ENCODE assay signal across 16 cellular contexts in genomic region chr10:112634096-112634830, GRCh38.
DNase-seq lines count a peak whose midpoint lies in the region; ATAC-seq and TF ChIP-seq lines count a peak whose summit lies in the region.
"Had no signal": no experiment of that assay in that cellular context is flagged by ENCODE, and none has a peak within 500 bp of the region (broad histone marks: within the 10 kb centered on the region; RNA-seq: fewer than 3 reads in every experiment).

No MANE protein-coding gene starts in this region.

- H3K27me3 Mint-ChIP-seq in neural crest cell (ENCODE audit: low read depth): no peaks in the 10 kb centered on the region
- H3K27me3 Mint-ChIP-seq: activated naive CD8-positive, alpha-beta T cell treated with anti-CD3 and anti-CD28 coated beads, Interleukin-2, amount 50 U/mL, for 24 hours; memory B cell had no signal

- intact Hi-C loops in ascending aorta (cut with DNase I): no loop called here

- H3K9me3 Mint-ChIP-seq in neural crest cell: no peaks in the 10 kb centered on the region
- H3K9me3 Mint-ChIP-seq: activated naive CD8-positive, alpha-beta T cell treated with anti-CD3 and anti-CD28 coated beads, Interleukin-2, amount 50 U/mL, for 24 hours; immature natural killer cell; memory B cell had no signal

- peak overlapping the region; percentile 21 for H3K27ac Mint-ChIP-seq in neural crest cell (ENCODE audit: unreplicated experiment)
- H3K27ac Mint-ChIP-seq: activated CD8-positive, alpha-beta T cell treated with anti-CD3 and anti-CD28 coated beads, Interleukin-2, amount 10 ng/mL, durations not matched to agents 7 days and 5 days; activated naive CD8-positive, alpha-beta T cell treated with anti-CD3 and anti-CD28 coated beads, Interleukin-2, amount 50 U/mL, for 24 hours; memory B cell had no signal

- H3K36me3 Mint-ChIP-seq in neural crest cell (ENCODE audit: low read depth): no peaks in the 10 kb centered on the region

- H3K4me1 Mint-ChIP-seq in neural crest cell: peaks cover 62% of the 10 kb centered on the region
- H3K4me1 Mint-ChIP-seq: activated naive CD8-positive, alpha-beta T cell treated with anti-CD3 and anti-CD28 coated beads, Interleukin-2, amount 50 U/mL, for 24 hours; immature natural killer cell; memory B cell had no signal

- H3K4me3 Mint-ChIP-seq in neural crest cell: no peak overlapping the region
- H3K4me3 Mint-ChIP-seq: activated CD8-positive, alpha-beta T cell treated with anti-CD3 and anti-CD28 coated beads, Interleukin-2, amount 10 ng/mL, durations not matched to agents 7 days and 5 days; activated naive CD8-positive, alpha-beta T cell treated with anti-CD3 and anti-CD28 coated beads, Interleukin-2, amount 50 U/mL, for 24 hours; immature natural killer cell; memory B cell had no signal

- H3K4me3 ChIP-seq in RWPE2 (ENCODE audit: severe bottlenecking) (no peak overlapping the region), epithelial cell of esophagus (ENCODE audit: low read length) (no peak overlapping the region), ascending aorta (no peak overlapping the region)

- DNase-seq in ELR (ENCODE audit: low read depth) (peak; percentile 52), RWPE2 (ENCODE audit: low spot score) (no peak), epithelial cell of esophagus (ENCODE audit: low read depth) (peak; percentile 30), neural crest cell (ENCODE audit: low read depth, low spot score) (no peak), NCI-H774 (lab: John Stamatoyannopoulos, UW) (no peak), HT-29 (ENCODE audit: low spot score) (no peak), T-helper 1 cell (no peak), ascending aorta (ENCODE audit: low spot score in 2 of 2) (no peak)
- DNase-seq: activated CD8-positive, alpha-beta T cell treated with anti-CD3 and anti-CD28 coated beads, Interleukin-2, amount 10 ng/mL, durations not matched to agents 7 days and 5 days; activated naive CD8-positive, alpha-beta T cell treated with anti-CD3 and anti-CD28 coated beads, Interleukin-2, amount 50 U/mL, for 24 hours; cerebellar nuclear complex; immature natural killer cell; NCI-H1048; NCI-H2107 had no signal

- no peak for TF ChIP-seq CTCF in RWPE2 (IDR thresholded peaks at IDR 0.05; ENCODE audit: poor library complexity, severe bottlenecking)
- no peak for TF ChIP-seq CTCF in epithelial cell of esophagus (IDR thresholded peaks at IDR 0.05; ENCODE audit: insufficient read depth, low read depth, low read length, missing control alignments)
- TF ChIP-seq CTCF in neural crest cell (conservative IDR thresholded peaks at IDR 0.05): no peak
- TF ChIP-seq CTCF in ascending aorta (IDR thresholded peaks at IDR 0.05): no peak

- H3K36me3 ChIP-seq in RWPE2 (ENCODE audit: low read depth) (no peaks in the 10 kb centered on the region), ascending aorta (no peaks in the 10 kb centered on the region)

- H3K9me3 ChIP-seq in RWPE2 (ENCODE audit: severe bottlenecking) (no peaks in the 10 kb centered on the region), ascending aorta (no peaks in the 10 kb centered on the region)

- H3K27me3 ChIP-seq in RWPE2 (ENCODE audit: insufficient read depth, poor library complexity, severe bottlenecking) (no peaks in the 10 kb centered on the region), ascending aorta (no peaks in the 10 kb centered on the region)

- ATAC-seq in RWPE2 (ENCODE audit: low read depth): peak; percentile 26; the same call in 1 of the 3 replicates
- ATAC-seq: activated CD8-positive, alpha-beta T cell treated with anti-CD3 and anti-CD28 coated beads, Interleukin-2, amount 10 ng/mL, durations not matched to agents 7 days and 5 days; activated naive CD8-positive, alpha-beta T cell treated with anti-CD3 and anti-CD28 coated beads, Interleukin-2, amount 50 U/mL, for 24 hours; Panc1 had no signal

- H3K27ac ChIP-seq in RWPE2 (ENCODE audit: poor library complexity, severe bottlenecking) (peak overlapping the region; percentile 25), ascending aorta (no peak overlapping the region)

- H3K4me1 ChIP-seq in RWPE2 (ENCODE audit: insufficient read depth, poor library complexity, severe bottlenecking) (peaks cover 37% of the 10 kb centered on the region), ascending aorta (peaks cover 0 to 7% of the 10 kb centered on the region in 2 donors)

Comparison
In these comparisons a context has a peak if more than half of its experiments do, and no peak if none do; other contexts are left out.
1. DNase-seq: peak in ELR (single experiment) and epithelial cell of esophagus (single experiment); none in RWPE2 (single experiment), neural crest cell (single experiment), NCI-H774 (single experiment), HT-29 (single experiment), T-helper 1 cell (0 of 5) and ascending aorta (0 of 2).